Comparison of ENCODE assay signal across 18 cellular contexts in genomic region chr5:10604975-10605374, GRCh38.
"Had no signal": no experiment of that assay in that cellular context is flagged by ENCODE, and none has a peak within 500 bp of the region (broad histone marks: within the 10 kb centered on the region; RNA-seq: fewer than 3 reads in every experiment).

No MANE protein-coding gene starts in this region.

- H3K27me3 ChIP-seq: esophagus muscularis mucosa, pancreas, upper lobe of left lung had no signal

- H3K4me1 ChIP-seq: pancreas had no signal

- H3K27me3 Mint-ChIP-seq: activated CD4-positive, alpha-beta T cell treated with anti-CD3 and anti-CD28 coated beads, Interleukin-2, amount 10 ng/mL, durations not matched to agents 7 days and 5 days; brain had no signal

- H3K4me3 ChIP-seq: coronary artery, esophagus muscularis mucosa, pancreas, upper lobe of left lung had no signal

- H3K36me3 Mint-ChIP-seq: activated naive CD8-positive, alpha-beta T cell treated with anti-CD3 and anti-CD28 coated beads, Interleukin-2, amount 10 ng/mL, durations not matched to agents 7 days and 5 days; brain; mesothelial cell of epicardium had no signal

- H3K9me3 ChIP-seq: esophagus muscularis mucosa, pancreas, upper lobe of left lung had no signal

- H3K36me3 ChIP-seq: esophagus muscularis mucosa, pancreas, upper lobe of left lung had no signal

- H3K4me3 Mint-ChIP-seq: activated CD4-positive, alpha-beta T cell treated with anti-CD3 and anti-CD28 coated beads, Interleukin-2, amount 10 ng/mL, durations not matched to agents 7 days and 5 days; activated naive CD8-positive, alpha-beta T cell treated with anti-CD3 and anti-CD28 coated beads, Interleukin-2, amount 10 ng/mL, durations not matched to agents 7 days and 5 days; activated T-helper 1 cell treated with anti-CD3 and anti-CD28 coated beads, Interleukin-12 subunit alpha, Interleukin-12 subunit beta, Interleukin-2, Interleukin-4 antibody, amounts not matched to agents 30 ng/mL and 10 ng/mL and 1 ng/mL, durations not matched to agents 14 hours and 24 hours and 36 hours; brain; central memory CD8-positive, alpha-beta T cell; mesothelial cell of epicardium; neural crest cell; T-helper 2 cell treated with Interferon-gamma antibody and Interleukin-4, amounts not matched to agents 5 μg/mL and 100 μg/mL, for 36 hours had no signal

- H3K27ac Mint-ChIP-seq: activated CD4-positive, alpha-beta T cell treated with anti-CD3 and anti-CD28 coated beads, Interleukin-2, amount 10 ng/mL, durations not matched to agents 7 days and 5 days; activated naive CD8-positive, alpha-beta T cell treated with anti-CD3 and anti-CD28 coated beads, Interleukin-2, amount 10 ng/mL, durations not matched to agents 7 days and 5 days; activated T-helper 1 cell treated with anti-CD3 and anti-CD28 coated beads, Interleukin-12 subunit alpha, Interleukin-12 subunit beta, Interleukin-2, Interleukin-4 antibody, amounts not matched to agents 30 ng/mL and 10 ng/mL and 1 ng/mL, durations not matched to agents 14 hours and 24 hours and 36 hours; mesothelial cell of epicardium; T-helper 2 cell treated with Interferon-gamma antibody and Interleukin-4, amounts not matched to agents 5 μg/mL and 100 μg/mL, for 36 hours had no signal

- H3K9me3 Mint-ChIP-seq: activated CD4-positive, alpha-beta T cell treated with anti-CD3 and anti-CD28 coated beads, Interleukin-2, amount 10 ng/mL, durations not matched to agents 7 days and 5 days; activated naive CD8-positive, alpha-beta T cell treated with anti-CD3 and anti-CD28 coated beads, Interleukin-2, amount 10 ng/mL, durations not matched to agents 7 days and 5 days; activated T-helper 1 cell treated with anti-CD3 and anti-CD28 coated beads, Interleukin-12 subunit alpha, Interleukin-12 subunit beta, Interleukin-2, Interleukin-4 antibody, amounts not matched to agents 30 ng/mL and 10 ng/mL and 1 ng/mL, durations not matched to agents 14 hours and 24 hours and 36 hours; central memory CD8-positive, alpha-beta T cell; mesothelial cell of epicardium; neural crest cell; T-helper 2 cell treated with Interferon-gamma antibody and Interleukin-4, amounts not matched to agents 5 μg/mL and 100 μg/mL, for 36 hours had no signal

- DNase-seq: activated CD4-positive, alpha-beta T cell treated with anti-CD3 and anti-CD28 coated beads, Interleukin-2, amount 10 ng/mL, durations not matched to agents 7 days and 5 days; activated naive CD4-positive, alpha-beta T cell; activated naive CD8-positive, alpha-beta T cell treated with anti-CD3 and anti-CD28 coated beads, Interleukin-2, amount 10 ng/mL, durations not matched to agents 7 days and 5 days; hippocampal formation; pancreas; stimulated activated CD4-positive, alpha-beta T cell treated with anti-CD3 and anti-CD28 coated beads, Interleukin-2, amount 100 ng/mL, for 48 hours; stimulated activated naive CD4-positive, alpha-beta T cell treated with Interleukin-2 at 50 U/mL for 16 hours; substantia nigra; SW 1271; upper lobe of left lung had no signal

- ATAC-seq: pancreas had no signal

- H3K27ac ChIP-seq: coronary artery, esophagus muscularis mucosa, pancreas, upper lobe of left lung had no signal
